In the genomic region with DNA sequence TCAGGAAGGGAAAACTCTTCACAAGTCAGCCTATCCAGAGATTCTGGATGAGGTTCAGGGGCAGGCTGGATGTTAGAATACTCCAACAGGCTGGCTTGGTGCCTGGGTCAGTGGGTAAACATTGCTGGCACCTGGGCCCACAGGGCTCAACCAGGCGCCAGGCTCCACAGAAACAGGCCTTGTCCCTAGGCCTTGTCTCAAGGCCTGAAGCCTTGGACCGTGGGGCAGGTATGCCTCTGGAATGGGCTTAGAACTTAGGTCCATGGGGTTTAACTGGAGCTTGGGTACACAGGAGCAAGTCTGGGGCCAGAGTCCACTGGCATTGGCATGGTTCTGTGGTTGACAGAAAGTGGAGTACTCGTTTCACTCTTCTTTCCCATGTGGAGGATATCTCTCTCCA, we compare ENCODE assay signal across 20 cellular contexts.
DNase-seq lines count a peak whose midpoint lies in the region; ATAC-seq, FAIRE-seq and TF ChIP-seq lines count a peak whose summit lies in the region.
"Had no signal": no experiment of that assay in that cellular context is flagged by ENCODE, and none has a peak within 500 bp of the region (broad histone marks: within the 10 kb centered on the region; RNA-seq: fewer than 3 reads in every experiment).

No MANE protein-coding gene starts in this region.

- H3K9me3 ChIP-seq in liver (ENCODE audit: control insufficient read depth in 4 of 4, low read length in 3 of 4) (no peaks in the 10 kb centered on the region), HepG2 (ENCODE audit: low read length) (peaks cover 84% of the 10 kb centered on the region), neural progenitor cell (ENCODE audit: low read depth) (no peaks in the 10 kb centered on the region)
- H3K9me3 ChIP-seq: A549, Caco-2 had no signal

- H3K36me3 ChIP-seq in liver (ENCODE audit: control insufficient read depth in 4 of 4, insufficient read depth in 3 of 4, low read depth in 1 of 4, low read length in 3 of 4) (no peaks in the 10 kb centered on the region), HepG2 (replicated peaks in 1 of 2; ENCODE audit: control insufficient read depth in 1 of 2, insufficient read depth in 2 of 2, low read length in 2 of 2) (no peaks in the 10 kb centered on the region), neural progenitor cell (no peaks in the 10 kb centered on the region)

- no peak for ATAC-seq in HepG2
- ATAC-seq in HG02798 (IDR thresholded peaks at IDR 0.05; ENCODE audit: poor library complexity, unreplicated experiment), result no peak
- no peak for ATAC-seq in HG02623 (IDR thresholded peaks at IDR 0.05; ENCODE audit: unreplicated experiment)
- ATAC-seq: A549 had no signal

- FAIRE-seq in HepG2 (lab: Jason Lieb, UNC), result no peak
- FAIRE-seq: A549, D721Med, G401.6, GM12892, GM18507, H54, HTR-8/SVneo had no signal

- H3K36me3 Mint-ChIP-seq in chondrocyte (ENCODE audit: low read depth), result no peaks in the 10 kb centered on the region
- H3K36me3 Mint-ChIP-seq in neural progenitor cell, result no peaks in the 10 kb centered on the region

- H3K4me2 ChIP-seq in HepG2 (ENCODE audit: low read depth, low read length), result no peak overlapping the region
- H3K4me2 ChIP-seq in neural progenitor cell, result no peak overlapping the region
- H3K4me2 ChIP-seq: A549 had no signal

- in situ Hi-C loops in HepG2 (cut with HindIII; ENCODE audit: extremely low pct_ligation_motif_present, low pct_unique_long_range_greater_than_20kb), result no loop called here

- H3K27ac Mint-ChIP-seq in chondrocyte (ENCODE audit: unreplicated experiment) (no peak overlapping the region), neural progenitor cell (no peak overlapping the region)
- H3K27ac Mint-ChIP-seq: CD4-positive, alpha-beta T cell; IgD-negative memory B cell had no signal

- TF ChIP-seq EP300 in HepG2 (IDR thresholded peaks at IDR 0.05; ENCODE audit: low read depth in 2 of 2, low read length in 2 of 2) (no peak), HepG2 (CRISPR knock-in tag; IDR thresholded peaks at IDR 0.05; ENCODE audit: borderline replicate concordance) (no peak)

- H3K27ac ChIP-seq in liver (ENCODE audit: low read depth in 1 of 2, low read length in 2 of 2) (no peak overlapping the region), HepG2 (ENCODE audit: extremely low read length, insufficient read depth, low read length) (no peak overlapping the region), neural progenitor cell (no peak overlapping the region)
- H3K27ac ChIP-seq: A549, C4-2B, GM23248 had no signal

- DNase-seq in HepG2 (ENCODE audit: low spot score) (no peak), chondrocyte (ENCODE audit: low spot score) (peak; percentile 37), neural progenitor cell (ENCODE audit: low spot score) (no peak)
- DNase-seq: AML-193; Caco-2; CD4-positive, alpha-beta T cell; GM23248; HCEC 1CT had no signal

- H3K27me3 Mint-ChIP-seq in chondrocyte (ENCODE audit: low read depth) (no peaks in the 10 kb centered on the region), neural progenitor cell (ENCODE audit: insufficient read depth, low read depth) (no peaks in the 10 kb centered on the region)
- H3K27me3 Mint-ChIP-seq: CD4-positive, alpha-beta T cell had no signal

- no peak overlapping the region for H3K4me3 Mint-ChIP-seq in chondrocyte (ENCODE audit: unreplicated experiment)
- H3K4me3 Mint-ChIP-seq in neural progenitor cell, result no peak overlapping the region
- H3K4me3 Mint-ChIP-seq: CD4-positive, alpha-beta T cell; IgD-negative memory B cell had no signal

- intact Hi-C loops in HepG2 (cut with micrococcal nuclease; ENCODE audit: unreplicated experiment), result no loop called here

- WGBS in liver, result 41% methylated on average over 3 of the region's 3 CpGs
- 29% methylated on average over 2 of the region's 3 CpGs for WGBS in HepG2 (ENCODE audit: low lambda C conversion rate)

- H4K20me1 ChIP-seq in HepG2 (ENCODE audit: insufficient read depth, low read length) (no peaks in the 10 kb centered on the region), neural progenitor cell (ENCODE audit: low read depth) (no peaks in the 10 kb centered on the region)

- H3K9me3 Mint-ChIP-seq in chondrocyte (ENCODE audit: low read depth) (peaks cover 13% of the 10 kb centered on the region), neural progenitor cell (peaks cover 13% of the 10 kb centered on the region)

- no peaks in the 10 kb centered on the region for H3K79me2 ChIP-seq in HepG2 (ENCODE audit: insufficient read depth, low read length)
- no peaks in the 10 kb centered on the region for H3K79me2 ChIP-seq in neural progenitor cell (ENCODE audit: low read depth)

- H2AFZ ChIP-seq in HepG2 (ENCODE audit: low read length) (no peak overlapping the region), neural progenitor cell (replicated peaks) (peak overlapping the region; percentile 59)
- H2AFZ ChIP-seq: GM23248 had no signal

- TF ChIP-seq POLR2A in HepG2 (IDR thresholded peaks at IDR 0.05; ENCODE audit: insufficient read depth in 1 of 2, low read depth in 2 of 2, low read length in 2 of 2), result no peak

- H3K4me1 ChIP-seq in liver (ENCODE audit: control insufficient read depth in 4 of 4, insufficient read depth in 4 of 4, low read length in 3 of 4) (no peaks in the 10 kb centered on the region), HepG2 (ENCODE audit: insufficient read depth, low read length) (no peaks in the 10 kb centered on the region), neural progenitor cell (peaks cover 22% of the 10 kb centered on the region)
- H3K4me1 ChIP-seq: A549, Caco-2 had no signal

- TF ChIP-seq RAD21 in liver (IDR thresholded peaks at IDR 0.05) (peak in 1 of 2 donors; percentile 17), HepG2 (CRISPR knock-in tag; IDR thresholded peaks at IDR 0.05) (no peak)

- CTCF ChIA-PET in HepG2 (lab: Yijun Ruan, JAX; ENCODE audit: low intra/inter-chr PET ratio, low total read pairs), result no interaction called here

- POLR2A ChIA-PET in HepG2 (lab: Yijun Ruan, JAX), result no interaction called here

- TF ChIP-seq CTCF in liver (IDR thresholded peaks at IDR 0.05; ENCODE audit: low read depth, low read length, missing input control), result no peak
- no peak for TF ChIP-seq CTCF in HepG2 (CRISPR knock-in tag; IDR thresholded peaks at IDR 0.05)
- no peak for TF ChIP-seq CTCF in chondrocyte (IDR thresholded peaks at IDR 0.05)
- no peak for TF ChIP-seq CTCF in neural progenitor cell (IDR thresholded peaks at IDR 0.05)

- H3K27me3 ChIP-seq in liver (ENCODE audit: control insufficient read depth in 4 of 4, insufficient read depth in 4 of 4, low read length in 3 of 4), result no peaks in the 10 kb centered on the region
- no peaks in the 10 kb centered on the region for H3K27me3 ChIP-seq in HepG2 (ENCODE audit: control insufficient read depth in 1 of 2, insufficient read depth in 2 of 2, low read length in 2 of 2)
- H3K27me3 ChIP-seq in neural progenitor cell, result no peaks in the 10 kb centered on the region

- no TSS peak for BruUV-seq in HepG2 (replicated peaks; lab: Mats Ljungman, UMichigan)

- H3K4me3 ChIP-seq in liver (ENCODE audit: low read depth in 1 of 3, low read length in 3 of 3) (no peak overlapping the region), HepG2 (replicated peaks in 1 of 3; ENCODE audit: insufficient read depth in 1 of 3, low read depth in 2 of 3, low read length in 3 of 3) (no peak overlapping the region), neural progenitor cell (no peak overlapping the region)
- H3K4me3 ChIP-seq: A549, GM23248 had no signal

- H3K9ac ChIP-seq in liver (ENCODE audit: low read depth in 1 of 2, low read length in 2 of 2), result no peak overlapping the region
- no peak overlapping the region for H3K9ac ChIP-seq in HepG2 (ENCODE audit: insufficient read depth, low read depth, low read length)
- no peak overlapping the region for H3K9ac ChIP-seq in neural progenitor cell
- H3K9ac ChIP-seq: GM23248 had no signal

- H3K4me1 Mint-ChIP-seq in chondrocyte (ENCODE audit: low read depth) (no peaks in the 10 kb centered on the region), neural progenitor cell (peaks cover 3% of the 10 kb centered on the region)
- H3K4me1 Mint-ChIP-seq: IgD-negative memory B cell had no signal

- H3F3A ChIP-seq in neural progenitor cell (ENCODE audit: low read depth), result no peaks in the 10 kb centered on the region

TF ChIP-seq in liver, 16 proteins besides CTCF, POLR2A, EP300 and RAD21 (continues in another document):
- TF ChIP-seq JUND (IDR thresholded peaks at IDR 0.05) (no peak), NR2F2 (IDR thresholded peaks at IDR 0.05) (no peak), SP1 (IDR thresholded peaks at IDR 0.05) (peak; percentile 61), YY1 (IDR thresholded peaks at IDR 0.05) (no peak), FOXA1 (IDR thresholded peaks at IDR 0.05) (no peak), FOXA2 (IDR thresholded peaks at IDR 0.05) (no peak), ATF3 (IDR thresholded peaks at IDR 0.05) (no peak), HNF4G (IDR thresholded peaks at IDR 0.05) (peak; percentile 89), EGR1 (IDR thresholded peaks at IDR 0.05; ENCODE audit: low read depth in 2 of 2) (no peak), HNF4A (conservative IDR thresholded peaks at IDR 0.05) (peak; percentile 62 to 96)
- TF ChIP-seq, protein P1, sequence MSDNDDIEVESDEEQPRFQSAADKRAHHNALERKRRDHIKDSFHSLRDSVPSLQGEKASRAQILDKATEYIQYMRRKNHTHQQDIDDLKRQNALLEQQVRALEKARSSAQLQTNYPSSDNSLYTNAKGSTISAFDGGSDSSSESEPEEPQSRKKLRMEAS (IDR thresholded peaks at IDR 0.05), result no peak
